Comparison of ENCODE assay signal across 1 cellular context in genomic region chr4:53123171-53123570, GRCh38.
TF ChIP-seq lines count a peak whose summit lies in the region.

No MANE protein-coding gene starts in this region.

TF ChIP-seq in HepG2, 621 proteins besides CTCF, POLR2A, EP300 and RAD21 (continued from another document and continues in another):
- TF ChIP-seq ZHX1 (CRISPR knock-in tag; IDR thresholded peaks at IDR 0.05; ENCODE audit: low read depth), result no peak
- no peak for TF ChIP-seq KLF9 (CRISPR knock-in tag; IDR thresholded peaks at IDR 0.05; ENCODE audit: low read depth)
- peak; percentile 16; the same call in 1 of the 2 replicates for TF ChIP-seq AHDC1 (CRISPR knock-in tag; IDR thresholded peaks at IDR 0.05; ENCODE audit: borderline replicate concordance)
- no peak for TF ChIP-seq ZNF790 (CRISPR knock-in tag; IDR thresholded peaks at IDR 0.05; ENCODE audit: borderline replicate concordance)
- no peak for TF ChIP-seq TBX3 (IDR thresholded peaks at IDR 0.05; ENCODE audit: borderline replicate concordance)
- TF ChIP-seq NR3C1 (CRISPR knock-in tag; IDR thresholded peaks at IDR 0.05), result no peak
- no peak for TF ChIP-seq ZNF891 (CRISPR knock-in tag; IDR thresholded peaks at IDR 0.05)
- peak; percentile 74 for TF ChIP-seq PPARG (CRISPR knock-in tag; conservative IDR thresholded peaks at IDR 0.05)
- TF ChIP-seq ZNF382 (CRISPR knock-in tag; IDR thresholded peaks at IDR 0.05; ENCODE audit: borderline replicate concordance), result no peak
- peak; percentile 45 for TF ChIP-seq PAXIP1 (CRISPR knock-in tag; conservative IDR thresholded peaks at IDR 0.05)
- TF ChIP-seq NBN (conservative IDR thresholded peaks at IDR 0.05), result no peak
- TF ChIP-seq THAP9 (CRISPR knock-in tag; IDR thresholded peaks at IDR 0.05; ENCODE audit: borderline replicate concordance), result no peak
- peak; percentile 24; the same call in 1 of the 2 replicates for TF ChIP-seq ARID5B (CRISPR knock-in tag; IDR thresholded peaks at IDR 0.05)
- no peak for TF ChIP-seq ZNF281 (CRISPR knock-in tag; IDR thresholded peaks at IDR 0.05; ENCODE audit: borderline replicate concordance)
- no peak for TF ChIP-seq KLF15 (CRISPR knock-in tag; IDR thresholded peaks at IDR 0.05; ENCODE audit: borderline replicate concordance)
- 0 out of 2 replicates have a peak, but pooled peaks have one; percentile 29 for TF ChIP-seq NR2F2 (IDR thresholded peaks at IDR 0.05; ENCODE audit: borderline replicate concordance, low read depth)
- no peak for TF ChIP-seq GATAD1 (CRISPR knock-in tag; IDR thresholded peaks at IDR 0.05)
- no peak for TF ChIP-seq ZNF615 (CRISPR knock-in tag; IDR thresholded peaks at IDR 0.05; ENCODE audit: borderline replicate concordance)
- TF ChIP-seq PITX1 (CRISPR knock-in tag; IDR thresholded peaks at IDR 0.05), result peak; percentile 41; the same call in 1 of the 2 replicates
- TF ChIP-seq ZNF609 (CRISPR knock-in tag; IDR thresholded peaks at IDR 0.05; ENCODE audit: borderline replicate concordance), result 0 out of 2 replicates have a peak, but pooled peaks have one; percentile 19
- TF ChIP-seq ZNF136 (CRISPR knock-in tag; IDR thresholded peaks at IDR 0.05; ENCODE audit: low read depth), result no peak
- no peak for TF ChIP-seq HOXA9 (CRISPR knock-in tag; IDR thresholded peaks at IDR 0.05; ENCODE audit: borderline replicate concordance)
- no peak for TF ChIP-seq PHB2 (IDR thresholded peaks at IDR 0.05; ENCODE audit: partially characterized antibody)
- no peak for TF ChIP-seq ETV5 (CRISPR knock-in tag; IDR thresholded peaks at IDR 0.05; ENCODE audit: borderline replicate concordance)
